In the genomic region with DNA sequence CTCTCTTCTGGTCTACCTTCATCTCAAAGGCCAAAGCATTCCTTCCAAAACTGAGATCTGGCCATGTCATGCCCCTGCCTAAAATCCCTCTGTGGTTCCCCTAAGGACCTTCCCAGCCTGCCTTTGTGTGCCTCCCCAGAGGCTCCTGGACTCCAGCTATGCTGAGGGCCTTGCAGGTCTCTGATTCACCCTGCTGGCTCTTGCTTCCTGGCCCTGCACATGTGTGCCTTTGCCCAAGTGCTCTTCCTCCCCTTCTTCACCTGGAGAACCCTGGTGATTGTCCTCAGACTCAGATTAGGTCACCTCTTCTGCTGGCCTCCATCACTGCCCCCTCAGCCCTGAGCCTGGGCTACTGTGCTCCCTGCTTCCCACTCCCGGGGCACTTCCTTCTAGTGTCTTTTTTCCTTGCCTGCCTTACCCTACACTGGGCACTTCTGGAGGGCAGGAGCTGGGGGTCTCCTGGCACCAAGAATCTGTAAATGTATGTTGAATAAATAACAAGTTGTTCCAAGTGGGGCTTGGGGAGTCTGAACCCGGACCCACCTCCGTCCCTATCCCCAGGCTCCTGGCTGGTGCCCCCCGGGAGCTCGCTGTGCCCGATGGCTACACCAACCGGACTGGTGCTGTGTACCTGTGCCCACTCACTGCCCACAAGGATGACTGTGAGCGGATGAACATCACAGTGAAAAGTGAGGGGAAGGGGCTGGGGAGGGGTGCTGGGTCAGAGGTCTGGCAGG, we compare ENCODE assay signal across 8 cellular contexts. TPM values are rescaled to one million over a fixed set of nuclear protein-coding genes. Genes with fewer than 3 reads are reported as not detected.
A peak's percentile ranks its signal among the peaks of the same experiment; 100 is the strongest.
DNase-seq lines count a peak whose midpoint lies in the region; ATAC-seq and TF ChIP-seq lines count a peak whose summit lies in the region.

No MANE protein-coding gene starts in this region.

- H3K36me3 Mint-ChIP-seq in activated CD8-positive, alpha-beta T cell treated with anti-CD3 and anti-CD28 coated beads, Interleukin-2, amount 10 ng/mL, durations not matched to agents 7 days and 5 days (ENCODE audit: low read depth) = no peaks in the 10 kb centered on the region
- no peaks in the 10 kb centered on the region for H3K36me3 Mint-ChIP-seq in activated CD8-positive, alpha-beta T cell treated with anti-CD3 and anti-CD28 coated beads for 36 hours (ENCODE audit: low read depth)

- H3K9ac ChIP-seq in colonic mucosa (ENCODE audit: low read depth in 2 of 2, low read length in 2 of 2) (peak overlapping the region in 1 of 2 donors; percentile 82), muscle layer of colon (ENCODE audit: low read length) (peak overlapping the region; percentile 39)

- no peak overlapping the region for H3K4me3 Mint-ChIP-seq in activated CD8-positive, alpha-beta T cell treated with anti-CD3 and anti-CD28 coated beads, Interleukin-2, amount 10 ng/mL, durations not matched to agents 7 days and 5 days
- no peak overlapping the region for H3K4me3 Mint-ChIP-seq in activated CD8-positive, alpha-beta T cell treated with anti-CD3 and anti-CD28 coated beads for 36 hours

- no peak for ATAC-seq in activated CD8-positive, alpha-beta T cell treated with anti-CD3 and anti-CD28 coated beads, Interleukin-2, amount 10 ng/mL, durations not matched to agents 7 days and 5 days
- no peak for ATAC-seq in activated CD8-positive, alpha-beta T cell treated with anti-CD3 and anti-CD28 coated beads for 36 hours

- H3K4me3 ChIP-seq in colonic mucosa (no peak overlapping the region), muscle layer of colon (ENCODE audit: low read depth in 1 of 2, low read length in 2 of 2) (no peak overlapping the region), urinary bladder (ENCODE audit: low read depth, low read length) (no peak overlapping the region)

- no peak for DNase-seq in activated CD8-positive, alpha-beta T cell treated with anti-CD3 and anti-CD28 coated beads, Interleukin-2, amount 10 ng/mL, durations not matched to agents 7 days and 5 days
- DNase-seq in activated CD8-positive, alpha-beta T cell treated with anti-CD3 and anti-CD28 coated beads for 36 hours = no peak
- DNase-seq in colonic mucosa (no peak), NCI-H2227 treated with DMSO at 0.1 percent for 48 hours (lab: John Stamatoyannopoulos, UW) (no peak), NCI-H2196 (lab: John Stamatoyannopoulos, UW; ENCODE audit: unreplicated experiment) (no peak), cerebellar nuclear complex (lab: John Stamatoyannopoulos, UW) (no peak)

- H3K9me3 ChIP-seq in colonic mucosa (no peaks in the 10 kb centered on the region), muscle layer of colon (ENCODE audit: low read length) (no peaks in the 10 kb centered on the region)

- H3K4me1 ChIP-seq in colonic mucosa (peaks cover 32% of the 10 kb centered on the region), muscle layer of colon (ENCODE audit: insufficient read depth, low read length) (peaks cover 69% of the 10 kb centered on the region), urinary bladder (ENCODE audit: insufficient read depth) (no peaks in the 10 kb centered on the region)

- H3K9me3 Mint-ChIP-seq in activated CD8-positive, alpha-beta T cell treated with anti-CD3 and anti-CD28 coated beads, Interleukin-2, amount 10 ng/mL, durations not matched to agents 7 days and 5 days (ENCODE audit: insufficient read depth) = no peaks in the 10 kb centered on the region
- no peaks in the 10 kb centered on the region for H3K9me3 Mint-ChIP-seq in activated CD8-positive, alpha-beta T cell treated with anti-CD3 and anti-CD28 coated beads for 36 hours

- H3K27ac Mint-ChIP-seq in activated CD8-positive, alpha-beta T cell treated with anti-CD3 and anti-CD28 coated beads, Interleukin-2, amount 10 ng/mL, durations not matched to agents 7 days and 5 days = peak overlapping the region; percentile 1
- no peak overlapping the region for H3K27ac Mint-ChIP-seq in activated CD8-positive, alpha-beta T cell treated with anti-CD3 and anti-CD28 coated beads for 36 hours

- WGBS in urinary bladder = 92% methylated on average over 8 of the region's 8 CpGs

- POLR2A ChIA-PET in activated CD8-positive, alpha-beta T cell treated with anti-CD3 and anti-CD28 coated beads, Interleukin-2, amount 10 ng/mL, durations not matched to agents 7 days and 5 days (lab: Charles Lee) = no interaction called here
- POLR2A ChIA-PET in activated CD8-positive, alpha-beta T cell treated with anti-CD3 and anti-CD28 coated beads for 36 hours (lab: Charles Lee) = no interaction called here

- intact Hi-C loops in activated CD8-positive, alpha-beta T cell treated with anti-CD3 and anti-CD28 coated beads for 36 hours (cut with micrococcal nuclease) = no loop called here
- intact Hi-C loops in colonic mucosa (cut with DNase I) = no loop called here

- TF ChIP-seq CTCF in activated CD8-positive, alpha-beta T cell treated with anti-CD3 and anti-CD28 coated beads for 36 hours (IDR thresholded peaks at IDR 0.05) = no peak
- TF ChIP-seq CTCF in colonic mucosa (IDR thresholded peaks at IDR 0.05) = no peak

- H3K27ac ChIP-seq in colonic mucosa (peak overlapping the region; percentile 53), muscle layer of colon (ENCODE audit: low read depth, low read length) (peak overlapping the region; percentile 64), urinary bladder (ENCODE audit: low read depth) (peak overlapping the region; percentile 84)

- no peaks in the 10 kb centered on the region for H3K4me1 Mint-ChIP-seq in activated CD8-positive, alpha-beta T cell treated with anti-CD3 and anti-CD28 coated beads, Interleukin-2, amount 10 ng/mL, durations not matched to agents 7 days and 5 days (ENCODE audit: low read depth)
- H3K4me1 Mint-ChIP-seq in activated CD8-positive, alpha-beta T cell treated with anti-CD3 and anti-CD28 coated beads for 36 hours (ENCODE audit: low read depth) = no peaks in the 10 kb centered on the region

- H3K36me3 ChIP-seq in colonic mucosa (peaks cover 7% of the 10 kb centered on the region), muscle layer of colon (ENCODE audit: insufficient read depth, low read length) (peaks cover 17% of the 10 kb centered on the region), urinary bladder (ENCODE audit: insufficient read depth) (no peaks in the 10 kb centered on the region)

- CTCF ChIA-PET in activated CD8-positive, alpha-beta T cell treated with anti-CD3 and anti-CD28 coated beads, Interleukin-2, amount 10 ng/mL, durations not matched to agents 7 days and 5 days (lab: Charles Lee) = interaction anchor here (1.2 to 2.8 kb wide), 2 partner anchors 24 to 31 kb away, joined by 4 to 9 read pairs; no protein-coding TSS in a partner anchor
- CTCF ChIA-PET in activated CD8-positive, alpha-beta T cell treated with anti-CD3 and anti-CD28 coated beads for 36 hours (lab: Charles Lee) = interaction anchor here (0.6 to 1.2 kb wide), 3 partner anchors 10 to 1312 kb away, joined by 3 read pairs; no protein-coding TSS in a partner anchor

- H3K27me3 ChIP-seq in colonic mucosa = no peaks in the 10 kb centered on the region
- no peaks in the 10 kb centered on the region for H3K27me3 ChIP-seq in muscle layer of colon (ENCODE audit: control insufficient read depth in 1 of 2, insufficient read depth in 2 of 2, low read length in 2 of 2)

- no peaks in the 10 kb centered on the region for H3K27me3 Mint-ChIP-seq in activated CD8-positive, alpha-beta T cell treated with anti-CD3 and anti-CD28 coated beads, Interleukin-2, amount 10 ng/mL, durations not matched to agents 7 days and 5 days (ENCODE audit: low read depth)
- no peaks in the 10 kb centered on the region for H3K27me3 Mint-ChIP-seq in activated CD8-positive, alpha-beta T cell treated with anti-CD3 and anti-CD28 coated beads for 36 hours

RNA-seq across cellular contexts. Expression of a gene that starts 7.8 kb away (rescaled TPM):
- total RNA-seq in activated CD8-positive, alpha-beta T cell treated with anti-CD3 and anti-CD28 coated beads, Interleukin-2, amount 10 ng/mL, durations not matched to agents 7 days and 5 days = 1 to 10 TPM; 7.9 to 8.7 TPM
- 1 to 10 TPM; 4.2 to 7.2 TPM for total RNA-seq in activated CD8-positive, alpha-beta T cell treated with anti-CD3 and anti-CD28 coated beads for 36 hours
- total RNA-seq in colonic mucosa (100 to 1,000 TPM; 111 to 116 TPM), urinary bladder (26.0 TPM)
- 54.9 TPM for polyA plus RNA-seq in urinary bladder

RNA-seq across cellular contexts. Expression of a gene that starts 31.5 kb away (rescaled TPM):
- 10 to 100 TPM; 18.1 to 21.2 TPM for total RNA-seq in activated CD8-positive, alpha-beta T cell treated with anti-CD3 and anti-CD28 coated beads, Interleukin-2, amount 10 ng/mL, durations not matched to agents 7 days and 5 days
- total RNA-seq in activated CD8-positive, alpha-beta T cell treated with anti-CD3 and anti-CD28 coated beads for 36 hours = 1 to 10 TPM; 6.0 to 7.7 TPM
- 10 to 100 TPM; 48.8 to 56.4 TPM for total RNA-seq in colonic mucosa
- 15.9 TPM for total RNA-seq in urinary bladder
- 55.0 TPM for polyA plus RNA-seq in urinary bladder
